1 cellular context compared by ENCODE assay signal in the genomic region with DNA sequence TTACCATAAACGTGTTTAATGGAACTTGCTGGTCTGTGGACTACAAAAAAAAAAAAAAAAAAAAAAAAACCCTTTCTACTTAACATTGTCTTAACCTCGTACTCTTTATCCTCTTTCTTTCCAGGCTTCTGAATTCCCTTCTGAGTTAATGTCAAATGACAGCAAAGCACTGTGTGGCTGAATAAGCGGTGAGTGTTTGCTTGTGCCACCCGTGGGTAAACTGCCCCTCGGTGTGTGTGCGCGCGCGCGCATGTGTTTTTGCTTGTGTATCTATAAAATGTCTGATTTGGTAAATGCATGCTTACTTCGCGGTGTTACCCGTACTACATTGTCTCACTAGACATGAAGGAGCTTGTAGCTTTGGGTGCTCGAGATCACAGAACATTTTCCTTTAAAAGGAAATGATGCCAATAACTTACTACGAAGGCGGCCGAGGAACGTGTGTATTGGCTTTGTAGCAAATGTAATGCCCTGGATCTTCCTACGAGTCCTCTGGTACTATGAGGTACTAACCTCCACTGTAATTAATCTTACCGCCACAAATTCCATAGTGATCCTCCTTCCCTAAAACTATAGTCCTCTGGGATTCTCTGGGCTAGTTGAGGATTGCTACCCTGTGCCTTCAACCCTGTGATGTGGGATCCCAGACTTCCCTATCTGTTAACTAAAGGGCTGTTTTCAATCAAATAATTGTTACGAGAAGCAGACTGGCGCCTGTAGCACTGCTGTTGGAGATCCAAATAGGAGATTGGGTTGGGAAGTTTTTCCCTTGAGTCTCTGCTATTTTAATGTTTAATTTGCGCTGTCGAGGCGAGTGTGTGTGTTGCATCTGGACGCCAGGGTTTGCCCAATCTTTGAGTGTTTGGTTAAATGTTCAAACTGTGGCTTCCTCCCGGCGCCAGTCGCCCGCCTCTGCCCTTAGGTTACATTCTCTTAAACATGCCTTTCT.
TF ChIP-seq lines count a peak whose summit lies in the region.

No MANE protein-coding gene starts in this region.

TF ChIP-seq in IMR-90, 13 proteins besides CTCF, POLR2A, EP300 and RAD21:
- TF ChIP-seq BHLHE40 (IDR thresholded peaks at IDR 0.05; ENCODE audit: low read depth, low read length) (no peak), RFX5 (IDR thresholded peaks at IDR 0.05; ENCODE audit: low read depth, low read length) (no peak), CEBPB (IDR thresholded peaks at IDR 0.05; ENCODE audit: low read depth, low read length) (peak; percentile 48; the same call in 1 of the 2 replicates), SMC3 (IDR thresholded peaks at IDR 0.05; ENCODE audit: low read depth, low read length) (no peak), MAFK (IDR thresholded peaks at IDR 0.05; ENCODE audit: low read depth, low read length) (no peak), CHD1 (IDR thresholded peaks at IDR 0.05; ENCODE audit: low read depth, low read length) (peak; percentile 86; the same call in 1 of the 2 replicates), NFE2L2 (IDR thresholded peaks at IDR 0.05; ENCODE audit: low read depth, low read length) (no peak)
- TF ChIP-seq, protein P1, sequence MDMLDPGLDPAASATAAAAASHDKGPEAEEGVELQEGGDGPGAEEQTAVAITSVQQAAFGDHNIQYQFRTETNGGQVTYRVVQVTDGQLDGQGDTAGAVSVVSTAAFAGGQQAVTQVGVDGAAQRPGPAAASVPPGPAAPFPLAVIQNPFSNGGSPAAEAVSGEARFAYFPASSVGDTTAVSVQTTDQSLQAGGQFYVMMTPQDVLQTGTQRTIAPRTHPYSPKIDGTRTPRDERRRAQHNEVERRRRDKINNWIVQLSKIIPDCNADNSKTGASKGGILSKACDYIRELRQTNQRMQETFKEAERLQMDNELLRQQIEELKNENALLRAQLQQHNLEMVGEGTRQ (IDR thresholded peaks at IDR 0.05; ENCODE audit: low read depth, low read length): no peak
